Comparison of ENCODE assay signal across 8 cellular contexts in the genomic region with DNA sequence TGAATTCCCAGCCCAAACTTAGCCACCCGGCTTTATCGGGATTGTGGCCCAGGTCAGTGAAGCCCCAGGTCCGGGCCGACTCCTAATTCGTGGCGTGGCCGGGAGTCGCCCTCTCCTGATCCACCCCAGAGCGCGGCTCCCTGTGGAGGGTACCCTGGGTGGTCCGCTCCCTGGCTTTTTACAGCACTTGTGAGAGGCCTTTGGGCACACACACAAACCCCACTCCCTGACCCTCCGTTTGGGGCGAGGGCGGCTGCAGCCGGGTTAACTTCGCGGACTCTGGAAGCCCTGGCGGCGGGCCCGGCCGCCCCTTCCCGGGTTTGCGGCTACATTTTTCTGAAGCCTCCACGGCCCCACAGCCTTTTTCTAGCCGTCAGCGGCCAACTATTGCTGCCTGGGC. TPM values are rescaled to one million over a fixed set of nuclear protein-coding genes. Genes with fewer than 3 reads are reported as not detected.
DNase-seq lines count a peak whose midpoint lies in the region; ATAC-seq and TF ChIP-seq lines count a peak whose summit lies in the region.

No MANE protein-coding gene starts in this region.

- no peaks in the 10 kb centered on the region for H3K9me3 Mint-ChIP-seq in CD8-positive, alpha-beta T cell
- H3K9me3 Mint-ChIP-seq in T-cell, result peaks cover 0 to 2% (median 0%) of the 10 kb centered on the region in 3 donors
- no peaks in the 10 kb centered on the region for H3K9me3 Mint-ChIP-seq in type B pancreatic cell

- peaks cover 29% of the 10 kb centered on the region for H3K36me3 Mint-ChIP-seq in CD8-positive, alpha-beta T cell
- H3K36me3 Mint-ChIP-seq in T-cell (peaks cover 14% of the 10 kb centered on the region), type B pancreatic cell (peaks cover under 1% of the 10 kb centered on the region)

- POLR2A ChIA-PET in CD8-positive, alpha-beta T cell (lab: Charles Lee), result interaction anchor here (1.0 kb wide), 1 partner anchor 367 kb away, joined by 3 read pairs; the partner anchor contains the start of gene ZNF382
- POLR2A ChIA-PET in T-cell (lab: Charles Lee), result no interaction called here

- peaks cover 15% of the 10 kb centered on the region for H3K4me1 ChIP-seq in CD8-positive, alpha-beta T cell (ENCODE audit: insufficient read depth, low read length)
- H3K4me1 ChIP-seq in esophagus squamous epithelium, result peaks cover 0 to 20% (median 6%) of the 10 kb centered on the region in 3 donors
- H3K4me1 ChIP-seq in parathyroid adenoma, result no peaks in the 10 kb centered on the region

- no peaks in the 10 kb centered on the region for H3K36me3 ChIP-seq in CD8-positive, alpha-beta T cell (ENCODE audit: insufficient read depth, low read length)
- H3K36me3 ChIP-seq in esophagus squamous epithelium, result peaks cover 0 to 10% (median 0%) of the 10 kb centered on the region in 3 donors
- no peaks in the 10 kb centered on the region for H3K36me3 ChIP-seq in parathyroid adenoma (ENCODE audit: control insufficient read depth, insufficient read depth, low read length)

- CTCF ChIA-PET in CD8-positive, alpha-beta T cell (lab: Charles Lee), result no interaction called here
- CTCF ChIA-PET in T-cell (lab: Charles Lee), result interaction anchor here in 1 of 2 donors (1.1 kb wide), 1 partner anchor 105 kb away, joined by 3 read pairs; the partner anchor contains the start of gene ZNF420

- peak overlapping the region; percentile 100 for H3K4me3 ChIP-seq in CD8-positive, alpha-beta T cell (ENCODE audit: low read depth, low read length)
- H3K4me3 ChIP-seq in esophagus squamous epithelium (peak overlapping the region; percentile 60 to 70 (median 68)), parathyroid adenoma (ENCODE audit: low read depth, low read length) (peak overlapping the region; percentile 95)

- intact Hi-C loops in CD8-positive, alpha-beta T cell (cut with DNase I, micrococcal nuclease), result loop anchor here (2.0 to 5.0 kb wide), 4 partner anchors 200 to 398 kb away; partner anchors contain the start of genes ZNF850 (in 2 of the 2), ZNF461 (in 1 of the 2) and ZNF527 (in 1 of the 2)
- intact Hi-C loops in esophagus squamous epithelium (cut with DNase I), result no loop called here

- ATAC-seq in CD8-positive, alpha-beta T cell, result no peak
- ATAC-seq in T-cell (replicated peaks in 1 of 4), result peak in 2 of 4 experiments; percentile 11 to 33

- H3K27me3 ChIP-seq in CD8-positive, alpha-beta T cell (ENCODE audit: insufficient read depth, low read length), result no peaks in the 10 kb centered on the region
- H3K27me3 ChIP-seq in esophagus squamous epithelium, result no peaks in the 10 kb centered on the region
- no peaks in the 10 kb centered on the region for H3K27me3 ChIP-seq in parathyroid adenoma (ENCODE audit: control insufficient read depth, insufficient read depth, low read length)

- no peak overlapping the region for H3K9ac ChIP-seq in parathyroid adenoma

- H3K27ac ChIP-seq in CD8-positive, alpha-beta T cell (ENCODE audit: low read depth, low read length), result peak overlapping the region; percentile 66
- H3K27ac ChIP-seq in esophagus squamous epithelium, result peak overlapping the region; percentile 66 to 88 (median 84)
- H3K27ac ChIP-seq in parathyroid adenoma, result no peak overlapping the region

- H3K4me3 Mint-ChIP-seq in CD8-positive, alpha-beta T cell, result peak overlapping the region; percentile 90
- peak overlapping the region; percentile 93 to 98 (median 97) for H3K4me3 Mint-ChIP-seq in T-cell
- no peak overlapping the region for H3K4me3 Mint-ChIP-seq in type B pancreatic cell

- no peaks in the 10 kb centered on the region for H3K79me2 ChIP-seq in parathyroid adenoma

- H3K27ac Mint-ChIP-seq in CD8-positive, alpha-beta T cell, result peak overlapping the region; percentile 88
- H3K27ac Mint-ChIP-seq in T-cell, result peak overlapping the region; percentile 93 to 96
- H3K27ac Mint-ChIP-seq in type B pancreatic cell, result no peak overlapping the region

- 31% methylated on average over 7 of the region's 26 CpGs; no CpG with 5 or more reads in 1 of the 2 donors for WGBS in esophagus squamous epithelium, 2 donors

- H3K9me3 ChIP-seq in CD8-positive, alpha-beta T cell (ENCODE audit: low read length), result no peaks in the 10 kb centered on the region
- no peaks in the 10 kb centered on the region for H3K9me3 ChIP-seq in esophagus squamous epithelium
- no peaks in the 10 kb centered on the region for H3K9me3 ChIP-seq in parathyroid adenoma (ENCODE audit: control insufficient read depth, low read length)

- H3K4me2 ChIP-seq in parathyroid adenoma (ENCODE audit: low read length), result peak overlapping the region; percentile 100

- peaks cover 23% of the 10 kb centered on the region for H3K4me1 Mint-ChIP-seq in CD8-positive, alpha-beta T cell (ENCODE audit: low read depth)
- peaks cover 19 to 29% (median 20%) of the 10 kb centered on the region in 3 donors for H3K4me1 Mint-ChIP-seq in T-cell
- no peaks in the 10 kb centered on the region for H3K4me1 Mint-ChIP-seq in type B pancreatic cell (ENCODE audit: unreplicated experiment)

- no peak for TF ChIP-seq POLR2A in esophagus squamous epithelium (IDR thresholded peaks at IDR 0.05)

- peak in 1 of 7 experiments; percentile 7 for DNase-seq in CD8-positive, alpha-beta T cell
- DNase-seq in T-cell (peak in 1 of 34 experiments; percentile 2), esophagus squamous epithelium (lab: John Stamatoyannopoulos, UW) (no peak), HK-2 (ENCODE audit: unreplicated experiment) (no peak), cerebellar cortex (ENCODE audit: low spot score) (no peak), type B pancreatic cell (ENCODE audit: extremely low spot score, unreplicated experiment) (no peak), NCI-H510A (lab: John Stamatoyannopoulos, UW) (no peak)

- TF ChIP-seq CTCF in CD8-positive, alpha-beta T cell (IDR thresholded peaks at IDR 0.05), result no peak
- no peak for TF ChIP-seq CTCF in esophagus squamous epithelium (IDR thresholded peaks at IDR 0.05)
- no peak for TF ChIP-seq CTCF in parathyroid adenoma (IDR thresholded peaks at IDR 0.05)
- no peak for TF ChIP-seq CTCF in type B pancreatic cell (conservative IDR thresholded peaks at IDR 0.05)

- H2AFZ ChIP-seq in parathyroid adenoma, result peak overlapping the region; percentile 66

- H3K27me3 Mint-ChIP-seq in CD8-positive, alpha-beta T cell (ENCODE audit: low read depth), result no peaks in the 10 kb centered on the region
- H3K27me3 Mint-ChIP-seq in T-cell (no peaks in the 10 kb centered on the region), type B pancreatic cell (no peaks in the 10 kb centered on the region)

RNA-seq across cellular contexts. Expression of gene ZNF568, which starts 56.5 kb away (rescaled TPM):
- total RNA-seq in CD8-positive, alpha-beta T cell, result 1 to 10 TPM; 4.6 to 5.5 TPM
- total RNA-seq in T-cell (10 to 100 TPM in 3 of 5 donors, 1 to 10 TPM in 2; 7.8 to 24.5 (median 19.3) TPM), esophagus squamous epithelium (1 to 10 TPM; 2.8 to 9.3 (median 4.1) TPM), type B pancreatic cell (ENCODE audit: low replicate concordance) (7.0 and 10.5 TPM in 2 replicates)

RNA-seq across cellular contexts. Expression of gene ZNF829, which starts 56.5 kb away (rescaled TPM):
- total RNA-seq in CD8-positive, alpha-beta T cell, result 1 to 10 TPM; 6.1 to 6.2 TPM
- 1 to 10 TPM; 4.4 to 7.8 (median 6.7) TPM for total RNA-seq in T-cell
- 1 to 10 TPM in 3 of 4 donors, under 1 TPM in 1; 0.70 to 2.7 (median 1.9) TPM for total RNA-seq in esophagus squamous epithelium
- 3.6 and 3.7 TPM in 2 replicates for total RNA-seq in type B pancreatic cell (ENCODE audit: low replicate concordance)
